8 cellular contexts compared by ENCODE assay signal in the genomic region with DNA sequence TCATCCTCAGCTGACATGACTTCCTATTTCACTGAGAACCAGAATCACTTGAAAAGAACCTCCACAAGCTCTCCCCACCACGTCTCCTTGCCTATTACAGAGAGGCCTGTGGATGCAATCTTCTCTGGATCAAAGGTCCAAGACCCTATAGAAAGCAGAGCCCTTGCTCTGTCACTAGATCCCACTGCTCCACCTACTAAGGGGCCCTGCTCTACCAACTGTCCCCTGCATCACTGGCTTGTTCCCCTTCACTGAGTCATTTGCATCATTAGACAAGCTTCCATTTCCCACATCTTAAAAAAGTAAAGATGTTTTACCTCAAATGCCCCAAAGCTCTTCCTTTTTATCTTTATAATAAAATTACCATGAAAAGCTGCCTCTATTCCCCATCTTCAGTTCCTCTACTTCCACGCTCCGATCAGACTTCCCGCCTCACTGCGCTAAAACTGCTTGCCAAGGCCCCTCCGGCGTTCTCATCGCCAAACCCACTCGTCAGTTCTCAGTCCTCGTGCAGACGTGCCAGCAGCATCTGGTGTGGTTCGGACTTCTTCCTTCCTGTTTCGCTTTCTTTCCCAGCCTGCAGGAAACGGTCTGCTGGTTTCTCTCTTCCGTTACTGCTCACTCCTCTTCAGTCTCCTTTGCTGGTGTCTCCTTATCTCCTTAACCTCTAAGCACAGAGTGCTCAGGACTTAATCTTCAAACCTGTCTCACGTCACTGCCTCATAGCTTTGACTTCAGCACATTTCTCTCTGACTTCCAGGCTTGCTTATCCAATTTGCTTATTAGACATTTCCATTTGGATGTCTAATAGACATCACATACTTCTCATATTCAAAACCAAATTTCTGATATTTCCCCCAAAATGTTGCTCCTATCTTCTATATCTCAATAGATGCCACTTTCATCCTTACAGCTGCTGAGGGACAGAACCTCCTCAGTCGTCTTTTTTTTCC. TPM values are rescaled to one million over a fixed set of nuclear protein-coding genes. Genes with fewer than 3 reads are reported as not detected.
A peak's percentile ranks its signal among the peaks of the same experiment; 100 is the strongest.
DNase-seq lines count a peak whose midpoint lies in the region; ATAC-seq and TF ChIP-seq lines count a peak whose summit lies in the region.

No MANE protein-coding gene starts in this region.

- peaks cover 34% of the 10 kb centered on the region for H3K4me1 ChIP-seq in MM.1S (ENCODE audit: low read length)

- ATAC-seq in GM21576 (IDR thresholded peaks at IDR 0.05; ENCODE audit: unreplicated experiment), result peak; percentile 77
- ATAC-seq in activated CD8-positive, alpha-beta memory T cell treated with anti-CD3 and anti-CD28 coated beads, Interleukin-2, amount 10 ng/mL, durations not matched to agents 7 days and 5 days, result peak; percentile 85

- DNase-seq in ELR (ENCODE audit: low read depth), result peak; percentile 86
- DNase-seq in MM.1S, result peak; percentile 71
- peak; percentile 92 for DNase-seq in activated CD8-positive, alpha-beta memory T cell treated with anti-CD3 and anti-CD28 coated beads, Interleukin-2, amount 10 ng/mL, durations not matched to agents 7 days and 5 days
- peak; percentile 64 for DNase-seq in fibroblast of mammary gland (ENCODE audit: low read depth)
- peak; percentile 84 for DNase-seq in pulmonary artery endothelial cell (ENCODE audit: low read depth, low spot score)
- DNase-seq in HPDE6-E6E7 (ENCODE audit: extremely low spot score), result no peak
- DNase-seq in DMS53 (lab: John Stamatoyannopoulos, UW), result no peak

- no peaks in the 10 kb centered on the region for H3K27me3 Mint-ChIP-seq in activated CD8-positive, alpha-beta memory T cell treated with anti-CD3 and anti-CD28 coated beads, Interleukin-2, amount 10 ng/mL, durations not matched to agents 7 days and 5 days

- H3K27ac ChIP-seq in MM.1S (ENCODE audit: low read length), result peak overlapping the region; percentile 63

- H2AFZ ChIP-seq in MM.1S (ENCODE audit: low read length), result 0 out of 2 replicates have a peak overlapping the region, but pooled peaks have one; percentile 27

- no peak overlapping the region for H3K4me3 Mint-ChIP-seq in activated CD8-positive, alpha-beta memory T cell treated with anti-CD3 and anti-CD28 coated beads, Interleukin-2, amount 10 ng/mL, durations not matched to agents 7 days and 5 days

- no peaks in the 10 kb centered on the region for H3K9me3 ChIP-seq in MM.1S (replicated peaks; ENCODE audit: insufficient read depth, low read length)

- no peak overlapping the region for H3K27ac Mint-ChIP-seq in activated CD8-positive, alpha-beta memory T cell treated with anti-CD3 and anti-CD28 coated beads, Interleukin-2, amount 10 ng/mL, durations not matched to agents 7 days and 5 days

- H3K4me2 ChIP-seq in MM.1S (ENCODE audit: low read depth, low read length), result peak overlapping the region; percentile 68

- H3K4me3 ChIP-seq in MM.1S (ENCODE audit: low read length), result peak overlapping the region; percentile 40; the same call in 1 of the 2 replicates
- no peak overlapping the region for H3K4me3 ChIP-seq in fibroblast of mammary gland (ENCODE audit: control insufficient read depth, low read depth, low read length)

- TF ChIP-seq CTCF in MM.1S (IDR thresholded peaks at IDR 0.05; ENCODE audit: low read length) (no peak), fibroblast of mammary gland (conservative IDR thresholded peaks at IDR 0.05; ENCODE audit: control insufficient read depth, insufficient read depth, low read depth, low read length) (no peak)

- H3K9ac ChIP-seq in MM.1S (ENCODE audit: low read length), result peak overlapping the region; percentile 28; the same call in 1 of the 2 replicates

- H3K27me3 ChIP-seq in MM.1S (replicated peaks; ENCODE audit: insufficient read depth, low read length), result no peaks in the 10 kb centered on the region

- H3K36me3 ChIP-seq in MM.1S (replicated peaks; ENCODE audit: insufficient read depth, low read length), result no peaks in the 10 kb centered on the region

- no peaks in the 10 kb centered on the region for H4K20me1 ChIP-seq in MM.1S (ENCODE audit: insufficient read depth, low read length)

- H3K9me2 ChIP-seq in MM.1S (replicated peaks; ENCODE audit: insufficient read depth, low read length), result no peaks in the 10 kb centered on the region

- H3K4me1 Mint-ChIP-seq in activated CD8-positive, alpha-beta memory T cell treated with anti-CD3 and anti-CD28 coated beads, Interleukin-2, amount 10 ng/mL, durations not matched to agents 7 days and 5 days, result peaks cover 63% of the 10 kb centered on the region

- H3K79me2 ChIP-seq in MM.1S (ENCODE audit: low read length), result no peaks in the 10 kb centered on the region

- peaks cover 45% of the 10 kb centered on the region for H3K36me3 Mint-ChIP-seq in activated CD8-positive, alpha-beta memory T cell treated with anti-CD3 and anti-CD28 coated beads, Interleukin-2, amount 10 ng/mL, durations not matched to agents 7 days and 5 days

- H3F3A ChIP-seq in MM.1S (ENCODE audit: insufficient read depth, low read length), result peaks cover 10% of the 10 kb centered on the region

- peaks cover 2% of the 10 kb centered on the region for H3K9me3 Mint-ChIP-seq in activated CD8-positive, alpha-beta memory T cell treated with anti-CD3 and anti-CD28 coated beads, Interleukin-2, amount 10 ng/mL, durations not matched to agents 7 days and 5 days (ENCODE audit: low read depth)

- CTCF ChIA-PET in activated CD8-positive, alpha-beta memory T cell treated with anti-CD3 and anti-CD28 coated beads, Interleukin-2, amount 10 ng/mL, durations not matched to agents 7 days and 5 days (lab: Charles Lee), result interaction anchor here (0.7 to 4.4 kb wide), 7 partner anchors 9 to 87 kb away, joined by 3 to 32 read pairs (median 5); partner anchors contain the start of gene RCBTB2

RNA-seq across cellular contexts. Expression of gene RCBTB2, which starts 40.5 kb away (rescaled TPM):
- total RNA-seq in activated CD8-positive, alpha-beta memory T cell treated with anti-CD3 and anti-CD28 coated beads, Interleukin-2, amount 10 ng/mL, durations not matched to agents 7 days and 5 days, result 10 to 100 TPM; 17.0 to 22.5 TPM
- 5.7 and 12.1 TPM in 2 replicates for total RNA-seq in pulmonary artery endothelial cell

Comparison
In these comparisons a context has a peak if more than half of its experiments do, and no peak if none do; other contexts are left out.
1. DNase-seq: peak in ELR (single experiment), MM.1S (single experiment), activated CD8-positive, alpha-beta memory T cell treated with anti-CD3 and anti-CD28 coated beads, Interleukin-2, amount 10 ng/mL, durations not matched to agents 7 days and 5 days (single experiment), fibroblast of mammary gland (single experiment) and pulmonary artery endothelial cell (single experiment); none in HPDE6-E6E7 (single experiment) and DMS53 (single experiment).